Comparison of ENCODE assay signal across 22 cellular contexts in genomic region chr5:127550652-127551409, GRCh38. TPM values are rescaled to one million over a fixed set of nuclear protein-coding genes. Genes with fewer than 3 reads are reported as not detected.
DNase-seq lines count a peak whose midpoint lies in the region; ATAC-seq and TF ChIP-seq lines count a peak whose summit lies in the region.
"Had no signal": no experiment of that assay in that cellular context is flagged by ENCODE, and none has a peak within 500 bp of the region (broad histone marks: within the 10 kb centered on the region; RNA-seq: fewer than 3 reads in every experiment).

No MANE protein-coding gene starts in this region.

- H3K9me3 ChIP-seq in right cardiac atrium (ENCODE audit: control insufficient read depth, low read length) (no peaks in the 10 kb centered on the region), psoas muscle (no peaks in the 10 kb centered on the region)

- H3K27me3 Mint-ChIP-seq in mesothelial cell of epicardium (ENCODE audit: low read depth): no peaks in the 10 kb centered on the region

- H3K27me3 ChIP-seq in right cardiac atrium (ENCODE audit: control insufficient read depth, insufficient read depth) (no peaks in the 10 kb centered on the region), psoas muscle (ENCODE audit: insufficient read depth in 3 of 3, low read length in 2 of 3) (no peaks in the 10 kb centered on the region)

- H3K4me3 ChIP-seq in right cardiac atrium (ENCODE audit: low read length) (no peak overlapping the region), fibroblast of mammary gland (ENCODE audit: control insufficient read depth, low read depth, low read length) (no peak overlapping the region), psoas muscle (peak overlapping the region; percentile 31)

- no peaks in the 10 kb centered on the region for H3K4me1 Mint-ChIP-seq in mesothelial cell of epicardium

- 61% methylated on average over 5 of the region's 5 CpGs for WGBS in right cardiac atrium
- 41 to 87% (median 43%) methylated on average over 5 of the region's 5 CpGs for WGBS in psoas muscle, 3 donors

- H3K36me3 ChIP-seq in psoas muscle (ENCODE audit: insufficient read depth in 1 of 2, low read depth in 1 of 2): peaks cover 3 to 28% of the 10 kb centered on the region in 2 donors

- intact Hi-C loops in right cardiac atrium (cut with DNase I): no loop called here
- intact Hi-C loops in Right ventricle myocardium superior (cut with DNase I): no loop called here
- intact Hi-C loops in psoas muscle (cut with DNase I): no loop called here

- H3K4me1 ChIP-seq in right cardiac atrium (ENCODE audit: control insufficient read depth, insufficient read depth, low read length) (no peaks in the 10 kb centered on the region), psoas muscle (peaks cover 34% of the 10 kb centered on the region)

- peaks cover 4% of the 10 kb centered on the region for H3K9me3 Mint-ChIP-seq in mesothelial cell of epicardium
- H3K9me3 Mint-ChIP-seq: CD8-positive, alpha-beta T cell had no signal

- H3K4me3 Mint-ChIP-seq in mesothelial cell of epicardium: no peak overlapping the region
- H3K4me3 Mint-ChIP-seq: CD8-positive, alpha-beta T cell had no signal

- H3K27ac Mint-ChIP-seq in mesothelial cell of epicardium: no peak overlapping the region
- H3K27ac Mint-ChIP-seq: CD8-positive, alpha-beta T cell had no signal

- no peak overlapping the region for H3K27ac ChIP-seq in right cardiac atrium (ENCODE audit: low read length)
- H3K27ac ChIP-seq in psoas muscle: peak overlapping the region; percentile 83

- ATAC-seq in right cardiac atrium (peak; percentile 70 to 81), Right ventricle myocardium superior (ENCODE audit: poor library complexity) (no peak), psoas muscle (peak; percentile 21 to 41 (median 38)), GM21367 (IDR thresholded peaks at IDR 0.05; ENCODE audit: unreplicated experiment) (no peak), GM21423 (IDR thresholded peaks at IDR 0.05; ENCODE audit: unreplicated experiment) (no peak)
- ATAC-seq: CD8-positive, alpha-beta T cell; Panc1; SK-N-SH treated with all-trans-retinoic acid at 6 μM for 48 hours had no signal

- H3K36me3 Mint-ChIP-seq in mesothelial cell of epicardium: peaks cover 43% of the 10 kb centered on the region

- no peak for DNase-seq in right cardiac atrium
- no peak for DNase-seq in Right ventricle myocardium superior
- peak; percentile 8 for DNase-seq in fibroblast of mammary gland (ENCODE audit: low read depth)
- DNase-seq in psoas muscle: no peak
- no peak for DNase-seq in NCI-H510A (lab: John Stamatoyannopoulos, UW)
- no peak for DNase-seq in mesothelial cell of epicardium (ENCODE audit: low spot score in 2 of 2, unreplicated experiment in 2 of 2)
- DNase-seq: 8988T; AML-193; C1 segment of cervical spinal cord; CD8-positive, alpha-beta T cell; DMS153; MV-4-11; NCI-H1105 treated with DMSO at 0.1 percent for 48 hours; NCI-H2029 treated with DMSO at 0.1 percent for 48 hours; NCI-H226; NCI-H524; NCI-H774; NK-92 treated with Interleukin-12 subunit alpha and Interleukin-12 subunit beta, amount 100 ng/mL, for 24 hours had no signal

- TF ChIP-seq CTCF in fibroblast of mammary gland (conservative IDR thresholded peaks at IDR 0.05; ENCODE audit: control insufficient read depth, insufficient read depth, low read depth, low read length): no peak
- no peak for TF ChIP-seq CTCF in psoas muscle (IDR thresholded peaks at IDR 0.05)
- no peak for TF ChIP-seq CTCF in mesothelial cell of epicardium (IDR thresholded peaks at IDR 0.05; ENCODE audit: unreplicated experiment)

RNA-seq across cellular contexts. Expression of gene PRRC1, which starts 33.4 kb away (rescaled TPM):
- total RNA-seq in right cardiac atrium (10 to 100 TPM; 27.6 to 33.9 (median 31.6) TPM), Right ventricle myocardium superior (17.1 TPM), psoas muscle (10 to 100 TPM; 14.0 to 26.6 (median 16.4) TPM), mesothelial cell of epicardium (81.5 to 89.0 TPM (median 85.8 TPM) in 3 replicates)
- polyA plus RNA-seq in right cardiac atrium (13.9 TPM), psoas muscle (10 to 100 TPM in 2 of 3 donors, 1 to 10 TPM in 1; 7.0 to 14.4 (median 13.5) TPM)

Comparison
In these comparisons a context has a peak if more than half of its experiments do, and no peak if none do; other contexts are left out.
1. ATAC-seq: peak in right cardiac atrium (2 of 2) and psoas muscle (4 of 4); none in Right ventricle myocardium superior (single experiment), GM21367 (single experiment) and GM21423 (single experiment).